23 cellular contexts compared by ENCODE assay signal in genomic region chr22:40567626-40568328, GRCh38.
DNase-seq lines count a peak whose midpoint lies in the region; ATAC-seq, FAIRE-seq and TF ChIP-seq lines count a peak whose summit lies in the region.
"Had no signal": no experiment of that assay in that cellular context is flagged by ENCODE, and none has a peak within 500 bp of the region (broad histone marks: within the 10 kb centered on the region; RNA-seq: fewer than 3 reads in every experiment).

No MANE protein-coding gene starts in this region.

- H2AFZ ChIP-seq in PC-9, result no peak overlapping the region

- H3F3A ChIP-seq in PC-9 (ENCODE audit: insufficient read depth, low read depth), result peaks cover 22% of the 10 kb centered on the region

- no peaks in the 10 kb centered on the region for H3K9me3 ChIP-seq in PC-9 (ENCODE audit: insufficient read depth, low read depth)
- peaks cover 0 to 16% (median 0%) of the 10 kb centered on the region in 12 donors for H3K9me3 ChIP-seq in heart left ventricle

- H3K27ac ChIP-seq in PC-9 (peak overlapping the region; percentile 44), dorsolateral prefrontal cortex (peak overlapping the region in 40 of 59 donors; percentile 2 to 82 (median 48)), heart left ventricle (no peak overlapping the region)
- H3K27ac ChIP-seq: cardiac muscle cell, KMS-11, sigmoid colon, tibial nerve had no signal

- peaks cover 61% of the 10 kb centered on the region for H3K79me2 ChIP-seq in PC-9 (ENCODE audit: low read depth)

- TF ChIP-seq CTCF in PC-9 (conservative IDR thresholded peaks at IDR 0.05) (no peak), dorsolateral prefrontal cortex (IDR thresholded peaks at IDR 0.05 in 54 of 56, conservative IDR thresholded peaks at IDR 0.05 in 2 of 56; ENCODE audit: low read depth in 1 of 56, partially characterized antibody in 56 of 56) (peak in 1 of 56 donors; percentile 16), GM10266 (IDR thresholded peaks at IDR 0.05; ENCODE audit: control insufficient read depth, insufficient read depth, low read depth, missing control alignments) (no peak), heart left ventricle (IDR thresholded peaks at IDR 0.05) (no peak)

- H3K4me1 ChIP-seq in PC-9 (replicated peaks; ENCODE audit: insufficient read depth), result peaks cover 27% of the 10 kb centered on the region
- peaks cover 0 to 21% (median 6%) of the 10 kb centered on the region in 12 donors for H3K4me1 ChIP-seq in heart left ventricle

- ATAC-seq in HG03139 (IDR thresholded peaks at IDR 0.05; ENCODE audit: unreplicated experiment) (no peak), HG02970 (IDR thresholded peaks at IDR 0.05; ENCODE audit: low FRiP score, unreplicated experiment) (no peak), heart left ventricle (no peak)
- ATAC-seq: left lobe of liver; stimulated activated naive CD8-positive, alpha-beta T cell treated with anti-CD3 and anti-CD28 coated beads, Interleukin-15, amount 100 ng/mL, for 72 hours had no signal

- CTCF ChIA-PET in PC-9 (lab: Charles Lee), result no interaction called here

- no peak for DNase-seq in GM12891 (ENCODE audit: insufficient read length, low spot score)
- no peak for DNase-seq in PC-9
- no peak for DNase-seq in dorsolateral prefrontal cortex
- peak; percentile 44 for DNase-seq in midbrain (lab: John Stamatoyannopoulos, UW)
- DNase-seq in GM10266 (ENCODE audit: extremely low spot score), result no peak
- no peak for DNase-seq in heart left ventricle
- DNase-seq: activated B cell treated with CpG ODN at 0.5 μM for 24 hours; activated CD4-positive, alpha-beta T cell treated with anti-CD3 and anti-CD28 coated beads, Interleukin-2, amount 50 U/mL, for 4 hours; activated CD8-positive, alpha-beta memory T cell treated with anti-CD3 and anti-CD28 coated beads, Interleukin-2, amount 50 U/mL, for 4 hours; NCI-H1048; NCI-H187 treated with DMSO at 0.1 percent for 48 hours; posterior cingulate gyrus; sigmoid colon; stimulated activated CD4-positive, alpha-beta T cell treated with anti-CD3 and anti-CD28 coated beads, Interleukin-15, amount 100 ng/mL, for 24 hours; stimulated activated naive CD8-positive, alpha-beta T cell treated with anti-CD3 and anti-CD28 coated beads, Interleukin-15, amount 100 ng/mL, for 72 hours; T-helper 2 cell had no signal

- intact Hi-C loops in PC-9 (cut with micrococcal nuclease; ENCODE audit: unreplicated experiment), result loop anchor here (1.0 kb wide), 1 partner anchor 69 kb away; the partner anchor contains the start of gene MRTFA
- intact Hi-C loops in dorsolateral prefrontal cortex (cut with DNase I), result no loop called here
- intact Hi-C loops in heart left ventricle (cut with DNase I), result no loop called here

- H3K4me2 ChIP-seq in PC-9, result peak overlapping the region; percentile 5
- H3K4me2 ChIP-seq: KMS-11 had no signal

- peak; percentile 48 for FAIRE-seq in GM12891 (lab: Jason Lieb, UNC)
- FAIRE-seq: GM19239 had no signal

- H3K27me3 ChIP-seq in PC-9 (ENCODE audit: insufficient read depth, low read depth) (no peaks in the 10 kb centered on the region), dorsolateral prefrontal cortex (no peaks in the 10 kb centered on the region), heart left ventricle (no peaks in the 10 kb centered on the region)
- H3K27me3 ChIP-seq: cardiac muscle cell, sigmoid colon, tibial nerve had no signal

- H4K20me1 ChIP-seq in PC-9 (ENCODE audit: insufficient read depth), result peaks cover 9% of the 10 kb centered on the region; the same call in 1 of the 2 replicates

- POLR2A ChIA-PET in PC-9 (lab: Charles Lee; ENCODE audit: unreplicated experiment), result interaction anchor here (0.5 kb wide), 1 partner anchor 1116 kb away, joined by 7 read pairs; no protein-coding TSS in a partner anchor

- H3K4me3 ChIP-seq in PC-9 (no peak overlapping the region), dorsolateral prefrontal cortex (peak overlapping the region in 17 of 59 donors; percentile 1 to 35 (median 15)), heart left ventricle (no peak overlapping the region)
- H3K4me3 ChIP-seq: cardiac muscle cell, sigmoid colon, tibial nerve had no signal

- 63 to 82% (median 81%) methylated on average over 1 of the region's 1 CpG for WGBS in heart left ventricle, 4 donors

- H3K36me3 ChIP-seq in PC-9 (ENCODE audit: low read depth) (no peaks in the 10 kb centered on the region), heart left ventricle (no peaks in the 10 kb centered on the region)
- H3K36me3 ChIP-seq: cardiac muscle cell, sigmoid colon had no signal

- TF ChIP-seq POLR2A in GM12891 (IDR thresholded peaks at IDR 0.05; ENCODE audit: low read depth, low read length) (no peak), heart left ventricle (IDR thresholded peaks at IDR 0.05) (no peak)

- no peaks in the 10 kb centered on the region for H3K9me2 ChIP-seq in PC-9 (ENCODE audit: insufficient read depth)

- BruUV-seq in PC-9 (replicated peaks; lab: Mats Ljungman, UMichigan), result no TSS peak

TF ChIP-seq in GM12891, 5 proteins besides CTCF, POLR2A, EP300 and RAD21:
- TF ChIP-seq PAX5 (IDR thresholded peaks at IDR 0.05; ENCODE audit: insufficient read depth, low read length, severe bottlenecking), result no peak
- TF ChIP-seq SPI1 (IDR thresholded peaks at IDR 0.05; ENCODE audit: low read depth, low read length), result 0 out of 2 replicates have a peak, but pooled peaks have one; percentile 31

Comparison
In these comparisons a context has a peak if more than half of its experiments do, and no peak if none do; other contexts are left out.
1. H3K27ac ChIP-seq: peak in PC-9 (single experiment) and dorsolateral prefrontal cortex (40 of 59); none in heart left ventricle (0 of 12).